15 cellular contexts compared by ENCODE assay signal in genomic region chr3:142947799-142948575, GRCh38. TPM values are rescaled to one million over a fixed set of nuclear protein-coding genes. Genes with fewer than 3 reads are reported as not detected.
A peak's percentile ranks its signal among the peaks of the same experiment; 100 is the strongest.
DNase-seq lines count a peak whose midpoint lies in the region; ATAC-seq and TF ChIP-seq lines count a peak whose summit lies in the region.
"Had no signal": no experiment of that assay in that cellular context is flagged by ENCODE, and none has a peak within 500 bp of the region (broad histone marks: within the 10 kb centered on the region; RNA-seq: fewer than 3 reads in every experiment).

No MANE protein-coding gene starts in this region.

- WGBS in esophagus muscularis mucosa: 71% methylated on average over 9 of the region's 13 CpGs

- peaks cover 6% of the 10 kb centered on the region for H3K4me1 Mint-ChIP-seq in MCF 10A (ENCODE audit: insufficient read depth, unreplicated experiment)

- no TSS peak for BruUV-seq in MCF 10A (replicated peaks; lab: Mats Ljungman, UMichigan)

- no peak overlapping the region for H3K27ac ChIP-seq in breast epithelium
- no peak overlapping the region for H3K27ac ChIP-seq in esophagus muscularis mucosa (replicated peaks in 1 of 4)
- H3K27ac ChIP-seq in upper lobe of right lung: no peak overlapping the region
- H3K27ac ChIP-seq: testis had no signal

- no peaks in the 10 kb centered on the region for H3K9me3 Mint-ChIP-seq in MCF 10A (ENCODE audit: unreplicated experiment)
- H3K9me3 Mint-ChIP-seq: central memory CD8-positive, alpha-beta T cell had no signal

- H3K4me1 ChIP-seq in breast epithelium: no peaks in the 10 kb centered on the region
- peaks cover 3 to 8% (median 7%) of the 10 kb centered on the region in 4 donors for H3K4me1 ChIP-seq in esophagus muscularis mucosa
- no peaks in the 10 kb centered on the region for H3K4me1 ChIP-seq in upper lobe of right lung
- H3K4me1 ChIP-seq: testis had no signal

- H3K36me3 Mint-ChIP-seq in MCF 10A (ENCODE audit: insufficient read depth, unreplicated experiment): no peaks in the 10 kb centered on the region
- H3K36me3 Mint-ChIP-seq: CD14-positive monocyte had no signal

- H3K4me3 ChIP-seq in breast epithelium: no peak overlapping the region
- H3K4me3 ChIP-seq in NB4 (ENCODE audit: low read depth, low read length): no peak overlapping the region
- H3K4me3 ChIP-seq in esophagus muscularis mucosa: peak overlapping the region in 2 of 4 donors; percentile 23 to 31
- no peak overlapping the region for H3K4me3 ChIP-seq in upper lobe of right lung

- DNase-seq in MCF 10A (ENCODE audit: unreplicated experiment): peak; percentile 50
- DNase-seq in breast epithelium (ENCODE audit: low spot score in 2 of 2): no peak
- DNase-seq in NB4 (ENCODE audit: low read depth): peak; percentile 52
- peak; percentile 53 for DNase-seq in esophagus muscularis mucosa (ENCODE audit: extremely low spot score)
- peak; percentile 39 for DNase-seq in stimulated activated CD8-positive, alpha-beta memory T cell treated with anti-CD3 and anti-CD28 coated beads, Interleukin-4, amount 100 ng/mL, for 48 hours
- DNase-seq in upper lobe of right lung: no peak
- DNase-seq in dermis blood vessel endothelial cell: no peak
- DNase-seq in GDM1 (lab: John Stamatoyannopoulos, UW): no peak
- DNase-seq: MM.1S, NCI-H774, testis had no signal

- POLR2A ChIA-PET in MCF 10A (lab: Yijun Ruan, JAX): interaction anchor here (0.9 kb wide), 1 partner anchor 8 kb away, joined by 3 read pairs; no protein-coding TSS in a partner anchor

- H3K27me3 Mint-ChIP-seq in MCF 10A (ENCODE audit: insufficient read depth, unreplicated experiment): peaks cover 14% of the 10 kb centered on the region

- H3K27ac Mint-ChIP-seq in MCF 10A (ENCODE audit: low read depth, unreplicated experiment): no peak overlapping the region
- H3K27ac Mint-ChIP-seq: CD14-positive monocyte had no signal

- H3K9me3 ChIP-seq in breast epithelium (no peaks in the 10 kb centered on the region), esophagus muscularis mucosa (no peaks in the 10 kb centered on the region), upper lobe of right lung (no peaks in the 10 kb centered on the region)
- H3K9me3 ChIP-seq: testis had no signal

- H3K27me3 ChIP-seq in breast epithelium (peaks cover 0 to 21% of the 10 kb centered on the region in 2 donors), esophagus muscularis mucosa (peaks cover 0 to 38% (median 8%) of the 10 kb centered on the region in 4 donors), upper lobe of right lung (peaks cover 24% of the 10 kb centered on the region)
- H3K27me3 ChIP-seq: testis had no signal

- TF ChIP-seq POLR2A in breast epithelium (IDR thresholded peaks at IDR 0.05) (no peak), NB4 (IDR thresholded peaks at IDR 0.05; ENCODE audit: extremely low read depth, insufficient read length) (no peak), esophagus muscularis mucosa (IDR thresholded peaks at IDR 0.05; ENCODE audit: low read depth) (no peak)

- no peak overlapping the region for H3K4me3 Mint-ChIP-seq in MCF 10A (ENCODE audit: unreplicated experiment)
- H3K4me3 Mint-ChIP-seq: central memory CD8-positive, alpha-beta T cell had no signal

- no peak for ATAC-seq in upper lobe of right lung

- CTCF ChIA-PET in MCF 10A (lab: Yijun Ruan, JAX): interaction anchor here (0.6 to 3.3 kb wide), 4 partner anchors 99 to 1523 kb away, joined by 3 to 16 read pairs (median 4); no protein-coding TSS in a partner anchor

- intact Hi-C loops in MCF 10A (cut with micrococcal nuclease) (no loop called here), breast epithelium (cut with DNase I; ENCODE audit: low total_unique reads) (no loop called here), esophagus muscularis mucosa (cut with DNase I) (no loop called here), upper lobe of right lung (cut with DNase I) (no loop called here)

- H3K36me3 ChIP-seq in breast epithelium (no peaks in the 10 kb centered on the region), esophagus muscularis mucosa (no peaks in the 10 kb centered on the region), upper lobe of right lung (no peaks in the 10 kb centered on the region)

- TF ChIP-seq EP300 in esophagus muscularis mucosa (IDR thresholded peaks at IDR 0.05): no peak

- no peak for TF ChIP-seq CTCF in MCF 10A (IDR thresholded peaks at IDR 0.05; ENCODE audit: unreplicated experiment)
- TF ChIP-seq CTCF in breast epithelium (IDR thresholded peaks at IDR 0.05): no peak
- no peak for TF ChIP-seq CTCF in NB4 (IDR thresholded peaks at IDR 0.05; ENCODE audit: low read depth, low read length)
- TF ChIP-seq CTCF in esophagus muscularis mucosa (IDR thresholded peaks at IDR 0.05): no peak
- no peak for TF ChIP-seq CTCF in upper lobe of right lung (IDR thresholded peaks at IDR 0.05)

RNA-seq across cellular contexts. Expression of gene PAQR9, which starts 15.5 kb away (rescaled TPM):
- not detected in 2 replicates for total RNA-seq in MCF 10A (2022)
- total RNA-seq in breast epithelium: not detected
- total RNA-seq in esophagus muscularis mucosa: not detected
- not detected for total RNA-seq in upper lobe of right lung
- total RNA-seq in dermis blood vessel endothelial cell: not detected in 2 replicates
- total RNA-seq: fibroblast of villous mesenchyme, osteocyte had no signal

RNA-seq across cellular contexts. Expression of gene U2SURP, which starts 53.4 kb away (rescaled TPM):
- total RNA-seq in MCF 10A (2022): 131 and 146 TPM in 2 replicates
- 100 to 1,000 TPM in 1 of 3 donors, 10 to 100 TPM in 2; 79.8 to 122 (median 96.4) TPM for total RNA-seq in breast epithelium
- total RNA-seq in esophagus muscularis mucosa: 10 to 100 TPM; 35.7 to 58.6 (median 45.2) TPM
- total RNA-seq in upper lobe of right lung: 75.8 TPM
- 52.8 and 57.8 TPM in 2 replicates for total RNA-seq in dermis blood vessel endothelial cell

RNA-seq across cellular contexts. Expression of gene PCOLCE2, which starts 59.1 kb away (rescaled TPM):
- 3.2 and 3.4 TPM in 2 replicates for total RNA-seq in MCF 10A (2022)
- 100 to 1,000 TPM in 1 of 3 donors, 10 to 100 TPM in 2; 30.2 to 178 (median 36.0) TPM for total RNA-seq in breast epithelium
- 10 to 100 TPM; 48.2 to 76.0 (median 54.6) TPM for total RNA-seq in esophagus muscularis mucosa
- total RNA-seq in upper lobe of right lung: 23.3 TPM
- total RNA-seq in dermis blood vessel endothelial cell: 0.23 and 0.68 TPM in 2 replicates

Comparison
In these comparisons a context has a peak if more than half of its experiments do, and no peak if none do; other contexts are left out.
1. DNase-seq: peak in MCF 10A (single experiment), NB4 (single experiment), esophagus muscularis mucosa (single experiment) and stimulated activated CD8-positive, alpha-beta memory T cell treated with anti-CD3 and anti-CD28 coated beads, Interleukin-4, amount 100 ng/mL, for 48 hours (single experiment); none in breast epithelium (0 of 2), upper lobe of right lung (single experiment), dermis blood vessel endothelial cell (single experiment) and GDM1 (single experiment).